Comparison of ENCODE assay signal across 36 cellular contexts in genomic region chr4:37798616-37799015, GRCh38.
"Had no signal": no experiment of that assay in that cellular context is flagged by ENCODE, and none has a peak within 500 bp of the region (broad histone marks: within the 10 kb centered on the region; RNA-seq: fewer than 3 reads in every experiment).

No MANE protein-coding gene starts in this region.

- H3K27me3 Mint-ChIP-seq: activated CD4-positive, alpha-beta memory T cell treated with anti-CD3 and anti-CD28 coated beads for 36 hours; activated CD8-positive, alpha-beta T cell treated with anti-CD3 and anti-CD28 coated beads for 36 hours; activated naive CD8-positive, alpha-beta T cell treated with anti-CD3 and anti-CD28 coated beads for 36 hours had no signal

- H3K4me3 Mint-ChIP-seq: activated B cell treated with CpG ODN at 0.5 μM for 24 hours; activated CD4-positive, alpha-beta memory T cell treated with anti-CD3 and anti-CD28 coated beads for 36 hours; activated CD4-positive, alpha-beta T cell treated with anti-CD3 and anti-CD28 coated beads, Interleukin-2, amount 10 ng/mL, durations not matched to agents 24 days and 14 days; activated CD8-positive, alpha-beta T cell treated with anti-CD3 and anti-CD28 coated beads for 36 hours; activated naive CD4-positive, alpha-beta T cell treated with anti-CD3 and anti-CD28 coated beads for 36 hours; activated naive CD8-positive, alpha-beta T cell treated with anti-CD3 and anti-CD28 coated beads for 36 hours; activated T-cell treated with anti-CD3 and anti-CD28 coated beads, Interleukin-2, amount 50 U/mL, for 4 hours; activated T-cell treated with anti-CD3 and anti-CD28 coated beads, Interleukin-2, amount 50 U/mL, for 72 hours; activated T-helper 1 cell treated with anti-CD3 and anti-CD28 coated beads, Interleukin-12 subunit alpha, Interleukin-12 subunit beta, Interleukin-2, Interleukin-4 antibody, amounts not matched to agents 30 ng/mL and 10 ng/mL and 1 ng/mL, durations not matched to agents 14 hours and 24 hours and 36 hours; activated T-helper 17 cell treated with anti-CD3 and anti-CD28 coated beads, Interleukin-2, amount 50 U/mL, for 72 hours; brain; central memory CD8-positive, alpha-beta T cell; T-helper 1 cell treated with Interleukin-12 subunit alpha and Interleukin-12 subunit beta and Interleukin-4 antibody, amounts not matched to agents 30 μg/mL and 1 μg/mL, for 36 hours; T-helper 2 cell treated with Interferon-gamma antibody and Interleukin-4, amounts not matched to agents 5 μg/mL and 100 μg/mL, for 36 hours had no signal

- H3K27me3 ChIP-seq: adrenal gland, ascending aorta, cardiac muscle cell had no signal

- H3K4me1 Mint-ChIP-seq: activated B cell treated with CpG ODN at 0.5 μM for 24 hours; activated CD4-positive, alpha-beta T cell treated with anti-CD3 and anti-CD28 coated beads, Interleukin-2, amount 10 ng/mL, durations not matched to agents 24 days and 14 days; activated naive CD8-positive, alpha-beta T cell treated with anti-CD3 and anti-CD28 coated beads for 36 hours; activated T-helper 17 cell treated with anti-CD3 and anti-CD28 coated beads, Interleukin-2, amount 50 U/mL, for 72 hours; central memory CD8-positive, alpha-beta T cell had no signal

- H3K27ac ChIP-seq: adrenal gland, ascending aorta, cardiac muscle cell, VCaP had no signal

- H3K9me3 Mint-ChIP-seq: activated B cell treated with CpG ODN at 0.5 μM for 24 hours; activated CD4-positive, alpha-beta memory T cell treated with anti-CD3 and anti-CD28 coated beads for 36 hours; activated CD4-positive, alpha-beta T cell treated with anti-CD3 and anti-CD28 coated beads, Interleukin-2, amount 10 ng/mL, durations not matched to agents 24 days and 14 days; activated CD8-positive, alpha-beta T cell treated with anti-CD3 and anti-CD28 coated beads for 36 hours; activated naive CD4-positive, alpha-beta T cell treated with anti-CD3 and anti-CD28 coated beads for 36 hours; activated naive CD4-positive, alpha-beta T cell treated with anti-CD3 and anti-CD28 coated beads, Interleukin-2, amount 50 U/mL, for 72 hours; activated naive CD8-positive, alpha-beta T cell treated with anti-CD3 and anti-CD28 coated beads for 36 hours; activated T-cell treated with anti-CD3 and anti-CD28 coated beads, Interleukin-2, amount 50 U/mL, for 4 hours; activated T-cell treated with anti-CD3 and anti-CD28 coated beads, Interleukin-2, amount 50 U/mL, for 72 hours; activated T-helper 1 cell treated with anti-CD3 and anti-CD28 coated beads, Interleukin-12 subunit alpha, Interleukin-12 subunit beta, Interleukin-2, Interleukin-4 antibody, amounts not matched to agents 30 ng/mL and 10 ng/mL and 1 ng/mL, durations not matched to agents 14 hours and 24 hours and 36 hours; activated T-helper 17 cell treated with anti-CD3 and anti-CD28 coated beads, Interleukin-2, amount 50 U/mL, for 72 hours; brain; central memory CD8-positive, alpha-beta T cell; T-helper 1 cell treated with Interleukin-12 subunit alpha and Interleukin-12 subunit beta and Interleukin-4 antibody, amounts not matched to agents 30 μg/mL and 1 μg/mL, for 36 hours; T-helper 2 cell treated with Interferon-gamma antibody and Interleukin-4, amounts not matched to agents 5 μg/mL and 100 μg/mL, for 36 hours had no signal

- DNase-seq: activated B cell treated with CpG ODN at 0.5 μM for 24 hours; activated CD4-positive, alpha-beta memory T cell treated with anti-CD3 and anti-CD28 coated beads for 36 hours; activated CD4-positive, alpha-beta T cell treated with anti-CD3 and anti-CD28 coated beads for 4 hours; activated CD4-positive, alpha-beta T cell treated with anti-CD3 and anti-CD28 coated beads, Interleukin-2, amount 10 ng/mL, durations not matched to agents 24 days and 14 days; activated CD4-positive, alpha-beta T cell treated with anti-CD3 and anti-CD28 coated beads, Interleukin-2, amount 50 U/mL, for 1 hour; activated CD4-positive, alpha-beta T cell treated with anti-CD3 and anti-CD28 coated beads, Interleukin-2, amount 50 U/mL, for 4 hours; activated CD4-positive, CD25-positive, alpha-beta regulatory T cell treated with anti-CD3 and anti-CD28 coated beads, Interleukin-2, amount 50 U/mL, for 72 hours; activated CD8-positive, alpha-beta memory T cell treated with anti-CD3 and anti-CD28 coated beads, Interleukin-2, amount 50 U/mL, for 4 hours; activated CD8-positive, alpha-beta T cell treated with anti-CD3 and anti-CD28 coated beads for 36 hours; activated effector memory CD4-positive, alpha-beta T cell treated with anti-CD3 and anti-CD28 coated beads, Interleukin-2, amount 50 U/mL, for 16 hours; activated gamma-delta T cell treated with Interleukin-2 at 50 U/mL for 16 hours; activated naive CD4-positive, alpha-beta T cell; activated naive CD4-positive, alpha-beta T cell treated with anti-CD3 and anti-CD28 coated beads for 36 hours; activated naive CD4-positive, alpha-beta T cell treated with anti-CD3 and anti-CD28 coated beads, Interleukin-2, amount 50 U/mL, for 16 hours; activated naive CD8-positive, alpha-beta T cell treated with anti-CD3 and anti-CD28 coated beads for 36 hours; activated T-cell treated with anti-CD3 and anti-CD28 coated beads for 4 hours; activated T-cell treated with anti-CD3 and anti-CD28 coated beads, Interleukin-2, amount 50 U/mL, for 1 hour; activated T-cell treated with anti-CD3 and anti-CD28 coated beads, Interleukin-2, amount 50 U/mL, for 4 hours; activated T-cell treated with anti-CD3 and anti-CD28 coated beads, Interleukin-2, amount 50 U/mL, for 72 hours; adrenal gland; amygdala; anterior cingulate cortex; caudate nucleus; T-helper 1 cell; T-helper 2 cell; T-helper 9 cell had no signal

- ATAC-seq: activated CD8-positive, alpha-beta T cell treated with anti-CD3 and anti-CD28 coated beads for 36 hours; activated T-cell treated with anti-CD3 and anti-CD28 coated beads, Interleukin-2, amount 50 U/mL, for 4 hours; activated T-cell treated with anti-CD3 and anti-CD28 coated beads, Interleukin-2, amount 50 U/mL, for 72 hours had no signal

- H3K9me3 ChIP-seq: adrenal gland, ascending aorta had no signal

- H3K27ac Mint-ChIP-seq: activated B cell treated with CpG ODN at 0.5 μM for 24 hours; activated CD4-positive, alpha-beta memory T cell treated with anti-CD3 and anti-CD28 coated beads for 36 hours; activated CD4-positive, alpha-beta T cell treated with anti-CD3 and anti-CD28 coated beads, Interleukin-2, amount 10 ng/mL, durations not matched to agents 24 days and 14 days; activated CD8-positive, alpha-beta T cell treated with anti-CD3 and anti-CD28 coated beads for 36 hours; activated naive CD4-positive, alpha-beta T cell treated with anti-CD3 and anti-CD28 coated beads for 36 hours; activated naive CD4-positive, alpha-beta T cell treated with anti-CD3 and anti-CD28 coated beads, Interleukin-2, amount 50 U/mL, for 72 hours; activated naive CD8-positive, alpha-beta T cell treated with anti-CD3 and anti-CD28 coated beads for 36 hours; activated T-cell treated with anti-CD3 and anti-CD28 coated beads, Interleukin-2, amount 50 U/mL, for 72 hours; activated T-helper 1 cell treated with anti-CD3 and anti-CD28 coated beads, Interleukin-12 subunit alpha, Interleukin-12 subunit beta, Interleukin-2, Interleukin-4 antibody, amounts not matched to agents 30 ng/mL and 10 ng/mL and 1 ng/mL, durations not matched to agents 14 hours and 24 hours and 36 hours; activated T-helper 17 cell treated with anti-CD3 and anti-CD28 coated beads, Interleukin-2, amount 50 U/mL, for 72 hours; brain; T-helper 1 cell treated with Interleukin-12 subunit alpha and Interleukin-12 subunit beta and Interleukin-4 antibody, amounts not matched to agents 30 μg/mL and 1 μg/mL, for 36 hours; T-helper 2 cell treated with Interferon-gamma antibody and Interleukin-4, amounts not matched to agents 5 μg/mL and 100 μg/mL, for 36 hours had no signal

- H3K36me3 Mint-ChIP-seq: activated CD4-positive, alpha-beta memory T cell treated with anti-CD3 and anti-CD28 coated beads for 36 hours; activated naive CD4-positive, alpha-beta T cell treated with anti-CD3 and anti-CD28 coated beads, Interleukin-2, amount 50 U/mL, for 72 hours; activated naive CD8-positive, alpha-beta T cell treated with anti-CD3 and anti-CD28 coated beads for 36 hours; brain had no signal

- H3K4me1 ChIP-seq: adrenal gland, ascending aorta had no signal

- H3K36me3 ChIP-seq: adrenal gland, ascending aorta, cardiac muscle cell had no signal

- H3K4me3 ChIP-seq: adrenal gland, ascending aorta, cardiac muscle cell had no signal
